ENCODE assay signal across 16 cellular contexts in genomic region chr22:20102203-20102780, GRCh38. TPM values are rescaled to one million over a fixed set of nuclear protein-coding genes. Genes with fewer than 3 reads are reported as not detected.
DNase-seq lines count a peak whose midpoint lies in the region; ATAC-seq and TF ChIP-seq lines count a peak whose summit lies in the region.
"Had no signal": no experiment of that assay in that cellular context is flagged by ENCODE, and none has a peak within 500 bp of the region (broad histone marks: within the 10 kb centered on the region; RNA-seq: fewer than 3 reads in every experiment).

No MANE protein-coding gene starts in this region.

- no peak for DNase-seq in stimulated activated naive CD8-positive, alpha-beta T cell treated with anti-CD3 and anti-CD28 coated beads, Interleukin-15, amount 100 ng/mL, for 72 hours
- DNase-seq in iPS-NIHi7 (ENCODE audit: extremely low spot score) (peak; percentile 37), RWPE1 (ENCODE audit: low spot score) (no peak), A172 (ENCODE audit: low spot score) (no peak), NOMO-1 treated with DMSO at 0.1 percent for 48 hours (lab: John Stamatoyannopoulos, UW; ENCODE audit: unreplicated experiment) (no peak)
- DNase-seq: activated CD4-positive, alpha-beta T cell treated with anti-CD3 and anti-CD28 coated beads for 1 hour; activated effector memory CD4-positive, alpha-beta T cell treated with anti-CD3 and anti-CD28 coated beads, Interleukin-2, amount 50 U/mL, for 16 hours; DMS79 treated with DMSO at 0.1 percent for 48 hours; effector CD4-positive, alpha-beta T cell; foreskin melanocyte; NCI-H1930; NCI-H69; substantia nigra had no signal

- H3K4me1 Mint-ChIP-seq in stimulated activated naive CD8-positive, alpha-beta T cell treated with anti-CD3 and anti-CD28 coated beads, Interleukin-15, Interleukin-2, amounts not matched to agents 100 ng/mL and 50 ng/mL, for 24 hours (ENCODE audit: low read depth) = peaks cover 52% of the 10 kb centered on the region
- H3K4me1 Mint-ChIP-seq in stimulated activated naive CD8-positive, alpha-beta T cell treated with anti-CD3 and anti-CD28 coated beads, Interleukin-15, amount 100 ng/mL, for 72 hours = peaks cover 87% of the 10 kb centered on the region
- peaks cover 16% of the 10 kb centered on the region for H3K4me1 Mint-ChIP-seq in activated T-helper 17 cell treated with anti-CD3 and anti-CD28 coated beads, Interleukin-2, amount 50 U/mL, for 72 hours

- no peak for ATAC-seq in stimulated activated naive CD8-positive, alpha-beta T cell treated with anti-CD3 and anti-CD28 coated beads, Interleukin-15, amount 100 ng/mL, for 72 hours
- ATAC-seq in activated T-helper 17 cell treated with anti-CD3 and anti-CD28 coated beads, Interleukin-2, amount 50 U/mL, for 72 hours (replicated peaks) = no peak
- no peak for ATAC-seq in GM21723 (IDR thresholded peaks at IDR 0.05; ENCODE audit: unreplicated experiment)

- CTCF ChIA-PET in RWPE1 (lab: Yijun Ruan, JAX) = no interaction called here

- no peak for TF ChIP-seq CTCF in RWPE1 (conservative IDR thresholded peaks at IDR 0.05; ENCODE audit: low read depth)

- H3K9me3 Mint-ChIP-seq in stimulated activated naive CD8-positive, alpha-beta T cell treated with anti-CD3 and anti-CD28 coated beads, Interleukin-15, Interleukin-2, amounts not matched to agents 100 ng/mL and 50 ng/mL, for 24 hours = no peaks in the 10 kb centered on the region
- peaks cover under 1 to 4% of the 10 kb centered on the region in 2 donors for H3K9me3 Mint-ChIP-seq in stimulated activated naive CD8-positive, alpha-beta T cell treated with anti-CD3 and anti-CD28 coated beads, Interleukin-15, amount 100 ng/mL, for 72 hours
- H3K9me3 Mint-ChIP-seq in activated T-helper 17 cell treated with anti-CD3 and anti-CD28 coated beads, Interleukin-2, amount 50 U/mL, for 72 hours = no peaks in the 10 kb centered on the region

- H3K4me3 Mint-ChIP-seq in stimulated activated naive CD8-positive, alpha-beta T cell treated with anti-CD3 and anti-CD28 coated beads, Interleukin-15, Interleukin-2, amounts not matched to agents 100 ng/mL and 50 ng/mL, for 24 hours = no peak overlapping the region
- peak overlapping the region in 1 of 2 donors; percentile 40 for H3K4me3 Mint-ChIP-seq in stimulated activated naive CD8-positive, alpha-beta T cell treated with anti-CD3 and anti-CD28 coated beads, Interleukin-15, amount 100 ng/mL, for 72 hours
- peak overlapping the region; percentile 81 for H3K4me3 Mint-ChIP-seq in activated T-helper 17 cell treated with anti-CD3 and anti-CD28 coated beads, Interleukin-2, amount 50 U/mL, for 72 hours

- no peak overlapping the region for H3K27ac ChIP-seq in RWPE1

- peaks cover 56% of the 10 kb centered on the region for H3K36me3 Mint-ChIP-seq in stimulated activated naive CD8-positive, alpha-beta T cell treated with anti-CD3 and anti-CD28 coated beads, Interleukin-15, Interleukin-2, amounts not matched to agents 100 ng/mL and 50 ng/mL, for 24 hours (ENCODE audit: low read depth)
- H3K36me3 Mint-ChIP-seq in activated T-helper 17 cell treated with anti-CD3 and anti-CD28 coated beads, Interleukin-2, amount 50 U/mL, for 72 hours (ENCODE audit: low read depth) = peaks cover 85% of the 10 kb centered on the region

- no peaks in the 10 kb centered on the region for H3K27me3 Mint-ChIP-seq in stimulated activated naive CD8-positive, alpha-beta T cell treated with anti-CD3 and anti-CD28 coated beads, Interleukin-15, Interleukin-2, amounts not matched to agents 100 ng/mL and 50 ng/mL, for 24 hours
- no peaks in the 10 kb centered on the region for H3K27me3 Mint-ChIP-seq in stimulated activated naive CD8-positive, alpha-beta T cell treated with anti-CD3 and anti-CD28 coated beads, Interleukin-15, amount 100 ng/mL, for 72 hours
- H3K27me3 Mint-ChIP-seq in activated T-helper 17 cell treated with anti-CD3 and anti-CD28 coated beads, Interleukin-2, amount 50 U/mL, for 72 hours = no peaks in the 10 kb centered on the region

- peak overlapping the region; percentile 61 for H3K27ac Mint-ChIP-seq in stimulated activated naive CD8-positive, alpha-beta T cell treated with anti-CD3 and anti-CD28 coated beads, Interleukin-15, Interleukin-2, amounts not matched to agents 100 ng/mL and 50 ng/mL, for 24 hours
- H3K27ac Mint-ChIP-seq in stimulated activated naive CD8-positive, alpha-beta T cell treated with anti-CD3 and anti-CD28 coated beads, Interleukin-15, amount 100 ng/mL, for 72 hours = peak overlapping the region in 1 of 2 donors; percentile 67
- peak overlapping the region; percentile 69 for H3K27ac Mint-ChIP-seq in activated T-helper 17 cell treated with anti-CD3 and anti-CD28 coated beads, Interleukin-2, amount 50 U/mL, for 72 hours

- POLR2A ChIA-PET in RWPE1 (lab: Yijun Ruan, JAX; ENCODE audit: low non-redundant PET) = no interaction called here

RNA-seq across cellular contexts. Expression of gene RANBP1, which starts 13.6 kb away (rescaled TPM):
- total RNA-seq in activated T-helper 17 cell treated with anti-CD3 and anti-CD28 coated beads, Interleukin-2, amount 50 U/mL, for 72 hours = 100 to 1,000 TPM; 187 to 421 TPM
- 430 and 525 TPM in 2 replicates for total RNA-seq in A172 (2014; rRNA removed; shearing (Covaris generic))

RNA-seq across cellular contexts. Expression of gene TRMT2A, which starts 14.7 kb away (rescaled TPM):
- total RNA-seq in activated T-helper 17 cell treated with anti-CD3 and anti-CD28 coated beads, Interleukin-2, amount 50 U/mL, for 72 hours = 100 to 1,000 TPM in 1 of 2 donors, 10 to 100 TPM in 1; 71.7 to 110 TPM
- total RNA-seq in A172 (2014; rRNA removed; shearing (Covaris generic)) = 30.8 and 31.1 TPM in 2 replicates

RNA-seq across cellular contexts. Expression of gene DGCR8, which starts 22.3 kb away (rescaled TPM):
- total RNA-seq in activated T-helper 17 cell treated with anti-CD3 and anti-CD28 coated beads, Interleukin-2, amount 50 U/mL, for 72 hours = 10 to 100 TPM; 42.8 to 43.2 TPM
- total RNA-seq in A172 (2014; rRNA removed; shearing (Covaris generic)) = 16.2 and 20.1 TPM in 2 replicates

RNA-seq across cellular contexts. Expression of gene ZDHHC8, which starts 29.3 kb away (rescaled TPM):
- 10 to 100 TPM; 23.4 to 59.7 TPM for total RNA-seq in activated T-helper 17 cell treated with anti-CD3 and anti-CD28 coated beads, Interleukin-2, amount 50 U/mL, for 72 hours
- 4.3 and 8.6 TPM in 2 replicates for total RNA-seq in A172 (2014; rRNA removed; shearing (Covaris generic))

RNA-seq across cellular contexts. Expression of gene CCDC188, which starts 48.6 kb away (rescaled TPM):
- total RNA-seq in activated T-helper 17 cell treated with anti-CD3 and anti-CD28 coated beads, Interleukin-2, amount 50 U/mL, for 72 hours = under 1 TPM; 0.32 to 0.77 TPM
- not detected in 2 replicates for total RNA-seq in A172 (2014; rRNA removed; shearing (Covaris generic))
